Comparison of ENCODE assay signal across 12 cellular contexts in genomic region chr1:81548918-81549587, GRCh38.
DNase-seq lines count a peak whose midpoint lies in the region; ATAC-seq and TF ChIP-seq lines count a peak whose summit lies in the region.
"Had no signal": no experiment of that assay in that cellular context is flagged by ENCODE, and none has a peak within 500 bp of the region (broad histone marks: within the 10 kb centered on the region; RNA-seq: fewer than 3 reads in every experiment).

No MANE protein-coding gene starts in this region.

- CTCF ChIA-PET in WTC11 (lab: Charles Lee): interaction anchor here (0.5 to 1.5 kb wide), 14 partner anchors 10 to 295 kb away, joined by 3 to 7 read pairs (median 3); partner anchors contain the start of gene ADGRL2

- H3K36me3 Mint-ChIP-seq in WTC11 (no peaks in the 10 kb centered on the region), osteocyte (ENCODE audit: unreplicated experiment) (no peaks in the 10 kb centered on the region)
- H3K36me3 Mint-ChIP-seq: activated naive CD8-positive, alpha-beta T cell had no signal

- no peaks in the 10 kb centered on the region for H3K9me3 Mint-ChIP-seq in WTC11
- H3K9me3 Mint-ChIP-seq in osteocyte (ENCODE audit: unreplicated experiment): no peaks in the 10 kb centered on the region
- H3K9me3 Mint-ChIP-seq: nephron progenitor cell had no signal

- intact Hi-C loops in left cardiac atrium (cut with DNase I): no loop called here

- H3K27ac Mint-ChIP-seq in WTC11 (peak overlapping the region; percentile 74), osteocyte (ENCODE audit: unreplicated experiment) (no peak overlapping the region)
- H3K27ac Mint-ChIP-seq: activated naive CD8-positive, alpha-beta T cell; nephron progenitor cell had no signal

- POLR2A ChIA-PET in WTC11 (lab: Charles Lee): no interaction called here

- TF ChIP-seq CTCF in WTC11 (IDR thresholded peaks at IDR 0.05): no peak
- TF ChIP-seq CTCF in osteocyte (IDR thresholded peaks at IDR 0.05): no peak

- peak; percentile 42 for ATAC-seq in GM18873 (IDR thresholded peaks at IDR 0.05; ENCODE audit: low FRiP score, unreplicated experiment)
- peak; percentile 40 for ATAC-seq in GM21786 (IDR thresholded peaks at IDR 0.05; ENCODE audit: unreplicated experiment)
- peak; percentile 65 for ATAC-seq in HG03196 (IDR thresholded peaks at IDR 0.05; ENCODE audit: unreplicated experiment)
- no peak for ATAC-seq in WTC11
- ATAC-seq in left cardiac atrium: no peak
- ATAC-seq: activated CD4-positive, CD25-positive, alpha-beta regulatory T cell treated with anti-CD3 and anti-CD28 coated beads, Interleukin-2, amount 50 U/mL, for 24 hours had no signal

- no peak for DNase-seq in WTC11 (ENCODE audit: low spot score)
- no peak for DNase-seq in hypothalamus (lab: John Stamatoyannopoulos, UW)
- DNase-seq in osteocyte (ENCODE audit: extremely low spot score, unreplicated experiment): no peak
- DNase-seq in left cardiac atrium: no peak
- DNase-seq in NCI-H1436 (lab: John Stamatoyannopoulos, UW): no peak
- DNase-seq: effector CD8-positive, alpha-beta T cell; nephron progenitor cell had no signal

- H3K4me3 Mint-ChIP-seq in WTC11 (no peak overlapping the region), osteocyte (ENCODE audit: unreplicated experiment) (no peak overlapping the region)
- H3K4me3 Mint-ChIP-seq: activated naive CD8-positive, alpha-beta T cell; nephron progenitor cell had no signal

- H3K4me1 Mint-ChIP-seq in WTC11: peaks cover 88% of the 10 kb centered on the region
- H3K4me1 Mint-ChIP-seq in osteocyte (ENCODE audit: unreplicated experiment): peaks cover 2% of the 10 kb centered on the region

- H3K27me3 Mint-ChIP-seq in WTC11 (ENCODE audit: low read depth): no peaks in the 10 kb centered on the region
- peaks cover 12% of the 10 kb centered on the region for H3K27me3 Mint-ChIP-seq in osteocyte (ENCODE audit: unreplicated experiment)

TF ChIP-seq in WTC11, 78 proteins besides CTCF, POLR2A, EP300 and RAD21:
- no peak for TF ChIP-seq ZNF263 (CRISPR knock-in tag; IDR thresholded peaks at IDR 0.05; ENCODE audit: low read depth)
- no peak for TF ChIP-seq ZMAT4 (CRISPR knock-in tag; IDR thresholded peaks at IDR 0.05)
- TF ChIP-seq AR (CRISPR knock-in tag; IDR thresholded peaks at IDR 0.05): no peak
- TF ChIP-seq ELF4 (CRISPR knock-in tag; IDR thresholded peaks at IDR 0.05; ENCODE audit: low read depth): no peak
- TF ChIP-seq ATF6 (CRISPR knock-in tag; IDR thresholded peaks at IDR 0.05): no peak
- TF ChIP-seq ESRRA (CRISPR knock-in tag; IDR thresholded peaks at IDR 0.05; ENCODE audit: borderline replicate concordance): no peak
- no peak for TF ChIP-seq USF2 (CRISPR knock-in tag; IDR thresholded peaks at IDR 0.05)
- no peak for TF ChIP-seq TEAD1 (CRISPR knock-in tag; IDR thresholded peaks at IDR 0.05)
- TF ChIP-seq ZNF219 (CRISPR knock-in tag; IDR thresholded peaks at IDR 0.05; ENCODE audit: borderline replicate concordance): no peak
- no peak for TF ChIP-seq PRDM15 (CRISPR knock-in tag; IDR thresholded peaks at IDR 0.05)
- TF ChIP-seq ZNF425 (CRISPR knock-in tag; conservative IDR thresholded peaks at IDR 0.05): no peak
- TF ChIP-seq ATF1 (CRISPR knock-in tag; IDR thresholded peaks at IDR 0.05): no peak
- TF ChIP-seq TP53 (CRISPR knock-in tag; IDR thresholded peaks at IDR 0.05): no peak
- no peak for TF ChIP-seq CREM (CRISPR knock-in tag; IDR thresholded peaks at IDR 0.05)
- TF ChIP-seq MYBL2 (CRISPR knock-in tag; IDR thresholded peaks at IDR 0.05): no peak

Comparison
In these comparisons a context has a peak if more than half of its experiments do, and no peak if none do; other contexts are left out.
1. ATAC-seq: peak in GM18873 (single experiment), GM21786 (single experiment) and HG03196 (single experiment); none in WTC11 (single experiment) and left cardiac atrium (0 of 2).